ENCODE assay signal across 8 cellular contexts in the genomic region with DNA sequence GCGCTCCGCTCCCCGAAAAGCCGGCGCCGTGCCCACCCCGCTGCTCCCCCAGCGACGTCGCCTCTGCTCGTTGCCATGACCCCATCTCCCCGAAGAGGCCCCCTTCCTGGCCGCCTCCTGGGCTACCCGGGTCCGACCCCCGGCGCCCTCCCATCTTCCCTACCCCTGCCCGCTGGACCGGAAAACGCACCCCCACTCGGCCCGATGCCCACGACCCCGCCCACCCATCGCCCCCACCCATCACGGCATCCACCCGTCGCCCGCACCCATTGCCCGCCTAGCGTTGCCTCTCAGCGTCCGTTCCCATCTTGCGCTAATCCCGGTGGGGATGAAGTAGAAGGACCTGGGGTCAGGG.
DNase-seq lines count a peak whose midpoint lies in the region; ATAC-seq and TF ChIP-seq lines count a peak whose summit lies in the region.

No MANE protein-coding gene starts in this region.

- H3K4me1 ChIP-seq in rectal smooth muscle tissue (ENCODE audit: control insufficient read depth, insufficient read depth, low read length): peaks cover 5% of the 10 kb centered on the region

- CTCF ChIA-PET in RWPE1 (lab: Yijun Ruan, JAX): no interaction called here

- no peaks in the 10 kb centered on the region for H3K27me3 ChIP-seq in rectal smooth muscle tissue (ENCODE audit: control insufficient read depth, insufficient read depth, low read length)

- peak overlapping the region; percentile 78 for H3K9ac ChIP-seq in rectal smooth muscle tissue (ENCODE audit: low read length)

- ATAC-seq in GM18519 (IDR thresholded peaks at IDR 0.05; ENCODE audit: low FRiP score, unreplicated experiment) (no peak), HG02938 (IDR thresholded peaks at IDR 0.05; ENCODE audit: unreplicated experiment) (no peak), GM19035 (IDR thresholded peaks at IDR 0.05; ENCODE audit: unreplicated experiment) (no peak)

- H3K4me3 ChIP-seq in GM12875 (ENCODE audit: low read depth, low read length) (peak overlapping the region; percentile 82), fibroblast of mammary gland (ENCODE audit: control insufficient read depth, low read depth, low read length) (peak overlapping the region; percentile 68), rectal smooth muscle tissue (ENCODE audit: low read length) (peak overlapping the region; percentile 74)

- POLR2A ChIA-PET in RWPE1 (lab: Yijun Ruan, JAX; ENCODE audit: low non-redundant PET): no interaction called here

- H3K36me3 ChIP-seq in rectal smooth muscle tissue (ENCODE audit: control insufficient read depth, insufficient read depth, low read length): peaks cover 15% of the 10 kb centered on the region

- TF ChIP-seq CTCF in GM12875 (IDR thresholded peaks at IDR 0.05; ENCODE audit: borderline replicate concordance, insufficient read depth, low read depth, low read length) (no peak), RWPE1 (conservative IDR thresholded peaks at IDR 0.05; ENCODE audit: low read depth) (no peak), fibroblast of mammary gland (conservative IDR thresholded peaks at IDR 0.05; ENCODE audit: control insufficient read depth, insufficient read depth, low read depth, low read length) (no peak)

- DNase-seq in RWPE1 (ENCODE audit: low spot score): no peak
- DNase-seq in fibroblast of mammary gland (ENCODE audit: low read depth): no peak
- no peak for DNase-seq in ecto neural progenitor cell (ENCODE audit: low spot score)

- H3K27ac ChIP-seq in RWPE1: peak overlapping the region; percentile 83
- peak overlapping the region; percentile 85 for H3K27ac ChIP-seq in rectal smooth muscle tissue (ENCODE audit: low read depth, low read length)
